ENCODE assay signal across 26 cellular contexts in the genomic region with DNA sequence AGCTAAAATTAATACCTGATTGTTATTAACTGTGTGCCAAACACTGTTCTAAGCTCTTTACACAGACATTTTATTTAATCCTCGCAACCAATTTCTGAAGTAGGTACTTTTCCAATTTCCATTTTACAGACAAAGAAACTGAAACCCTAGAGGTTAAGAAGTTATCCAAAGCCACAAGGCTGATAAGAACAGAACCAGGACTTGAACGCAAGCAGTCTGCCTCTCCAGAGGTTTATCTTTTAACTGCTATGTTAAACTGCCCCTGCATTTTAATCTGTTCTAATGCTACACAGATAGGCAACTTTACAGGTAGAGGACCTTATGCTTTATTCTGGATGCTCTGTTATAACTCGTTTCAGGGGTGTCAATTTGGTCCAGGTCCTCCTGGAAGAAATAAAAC.
"Had no signal": no experiment of that assay in that cellular context is flagged by ENCODE, and none has a peak within 500 bp of the region (broad histone marks: within the 10 kb centered on the region; RNA-seq: fewer than 3 reads in every experiment).

No MANE protein-coding gene starts in this region.

- ATAC-seq: left colon; left lung; natural killer cell; right lobe of liver; stimulated activated naive B cell treated with anti-CD40 and anti-IgM and Interleukin-4, amounts not matched to agents 10 μg/mL and 1 μg/mL and 100 μg/mL, for 72 hours; stimulated activated naive CD8-positive, alpha-beta T cell treated with anti-CD3 and anti-CD28 coated beads, Interleukin-15, Interleukin-2, amounts not matched to agents 100 U/mL and 50 U/mL, for 24 hours had no signal

- H3K27ac ChIP-seq: left lung, neural progenitor cell, neutrophil, parathyroid adenoma, right lobe of liver, stomach, testis, transverse colon, upper lobe of left lung, vagina had no signal

- DNase-seq: hypothalamus; immature natural killer cell; kidney; left colon; left lung; mesendoderm; naive B cell; natural killer cell; nephron progenitor cell; occipital lobe; right lobe of liver; stimulated activated CD4-positive, alpha-beta T cell treated with anti-CD3 and anti-CD28 coated beads, Interleukin-12 subunit alpha, Interleukin-12 subunit beta, amount 100 ng/mL, for 4 hours; stimulated activated CD4-positive, alpha-beta T cell treated with anti-CD3 and anti-CD28 coated beads, Interleukin-15, amount 100 ng/mL, for 24 hours; stimulated activated CD4-positive, alpha-beta T cell treated with anti-CD3 and anti-CD28 coated beads, Interleukin-2, amount 100 ng/mL, for 24 hours; stimulated activated CD4-positive, alpha-beta T cell treated with anti-CD3 and anti-CD28 coated beads, Interleukin-4, amount 100 ng/mL, for 1 hour; stimulated activated naive B cell treated with anti-CD40 and anti-IgM and Interleukin-4, amounts not matched to agents 10 μg/mL and 1 μg/mL and 100 μg/mL, for 72 hours; stimulated activated naive CD8-positive, alpha-beta T cell treated with anti-CD3 and anti-CD28 coated beads, Interleukin-15, Interleukin-2, amounts not matched to agents 100 U/mL and 50 U/mL, for 24 hours; stomach; testis; thyroid gland; transverse colon; upper lobe of left lung had no signal
